26 cellular contexts compared by ENCODE assay signal in genomic region chr2:119360423-119360966, GRCh38.
"Had no signal": no experiment of that assay in that cellular context is flagged by ENCODE, and none has a peak within 500 bp of the region (broad histone marks: within the 10 kb centered on the region; RNA-seq: fewer than 3 reads in every experiment).

No MANE protein-coding gene starts in this region.

- H3K9me3 ChIP-seq: esophagus squamous epithelium, gastrocnemius medialis, heart right ventricle, left lung, lower lobe of right lung, mucosa of descending colon had no signal

- H3K36me3 ChIP-seq: esophagus squamous epithelium, gastrocnemius medialis, heart right ventricle, left lung, lower lobe of right lung had no signal

- H3K27ac ChIP-seq: coronary artery, epithelial cell of prostate, esophagus squamous epithelium, gastrocnemius medialis, heart right ventricle, left lung, lower lobe of right lung had no signal

- H3K27me3 Mint-ChIP-seq: effector memory CD8-positive, alpha-beta T cell had no signal

- DNase-seq: effector CD8-positive, alpha-beta T cell; effector memory CD8-positive, alpha-beta T cell; endodermal cell; erythroblast; esophagus squamous epithelium; foreskin fibroblast; foreskin melanocyte; gastrocnemius medialis; glutamatergic neuron; head of caudate nucleus; heart right ventricle; hippocampal formation; left cardiac atrium; left lung; left ventricle myocardium superior; lower lobe of right lung; mesenchymal stem cell; mucosa of descending colon had no signal

- H3K27ac Mint-ChIP-seq: effector memory CD8-positive, alpha-beta T cell; endodermal cell; mesothelial cell of epicardium had no signal

- H3K27me3 ChIP-seq: esophagus squamous epithelium, gastrocnemius medialis, heart right ventricle, left lung had no signal

- H3K4me3 ChIP-seq: coronary artery, esophagus squamous epithelium, gastrocnemius medialis, heart right ventricle, left lung, lower lobe of right lung, mucosa of descending colon had no signal

- H3K4me3 Mint-ChIP-seq: effector memory CD8-positive, alpha-beta T cell; endodermal cell; mesothelial cell of epicardium had no signal

- FAIRE-seq: colon, endometrium, islet of Langerhans, keratinocyte had no signal

- ATAC-seq: effector memory CD8-positive, alpha-beta T cell; esophagus mucosa; gastrocnemius medialis; heart right ventricle; left cardiac atrium; left lung; left ventricle myocardium superior; lower lobe of right lung; mucosa of descending colon had no signal

- H3K9me3 Mint-ChIP-seq: effector memory CD8-positive, alpha-beta T cell had no signal
